In genomic region chr2:30408961-30409387, GRCh38 we compare ENCODE assay signal across 17 cellular contexts. TPM values are rescaled to one million over a fixed set of nuclear protein-coding genes. Genes with fewer than 3 reads are reported as not detected.
DNase-seq lines count a peak whose midpoint lies in the region; ATAC-seq, FAIRE-seq and TF ChIP-seq lines count a peak whose summit lies in the region.
"Had no signal": no experiment of that assay in that cellular context is flagged by ENCODE, and none has a peak within 500 bp of the region (broad histone marks: within the 10 kb centered on the region; RNA-seq: fewer than 3 reads in every experiment).

No MANE protein-coding gene starts in this region.

- DNase-seq in activated CD4-positive, alpha-beta T cell treated with anti-CD3 and anti-CD28 coated beads for 36 hours: no peak
- DNase-seq in activated CD4-positive, alpha-beta T cell treated with anti-CD3 and anti-CD28 coated beads, Interleukin-2, amount 50 U/mL, for 48 hours: no peak
- DNase-seq in astrocyte (ENCODE audit: low read depth): peak; percentile 84
- no peak for DNase-seq in right lobe of liver
- DNase-seq in transverse colon: no peak
- DNase-seq in endothelial cell (ENCODE audit: low spot score): no peak
- DNase-seq in GM19238 (ENCODE audit: insufficient read length, low spot score): no peak
- DNase-seq: 8988T; dermis blood vessel endothelial cell; NCI-H2171; stimulated activated CD4-positive, alpha-beta T cell treated with anti-CD3 and anti-CD28 coated beads, Interleukin-4, amount 100 ng/mL, for 4 hours; testis had no signal

- H3K4me2 ChIP-seq in astrocyte (ENCODE audit: low read length): peak overlapping the region; percentile 4
- H3K4me2 ChIP-seq: KMS-11 had no signal

- H3K4me3 ChIP-seq in astrocyte (ENCODE audit: insufficient read depth, low read depth, low read length): no peak overlapping the region
- H3K4me3 ChIP-seq in right lobe of liver: no peak overlapping the region
- H3K4me3 ChIP-seq in transverse colon: no peak overlapping the region
- H3K4me3 ChIP-seq: testis had no signal

- intact Hi-C loops in activated CD4-positive, alpha-beta T cell treated with anti-CD3 and anti-CD28 coated beads for 36 hours (cut with DNase I, micrococcal nuclease): no loop called here
- intact Hi-C loops in right lobe of liver (cut with DNase I) (no loop called here), transverse colon (cut with DNase I; ENCODE audit: low total_unique reads) (no loop called here)

- ATAC-seq in activated CD4-positive, alpha-beta T cell treated with anti-CD3 and anti-CD28 coated beads for 36 hours: no peak
- peak in 3 of 4 donors; percentile 9 to 47 (median 25) for ATAC-seq in right lobe of liver
- ATAC-seq in GM18909 (IDR thresholded peaks at IDR 0.05; ENCODE audit: poor library complexity, unreplicated experiment): no peak

- H3K27ac Mint-ChIP-seq in activated CD4-positive, alpha-beta T cell treated with anti-CD3 and anti-CD28 coated beads for 36 hours: peak overlapping the region; percentile 23
- peak overlapping the region; percentile 22 for H3K27ac Mint-ChIP-seq in astrocyte (ENCODE audit: unreplicated experiment)
- H3K27ac Mint-ChIP-seq in endothelial cell (ENCODE audit: unreplicated experiment): no peak overlapping the region

- TF ChIP-seq CTCF in astrocyte (IDR thresholded peaks at IDR 0.05; ENCODE audit: insufficient read depth, low read depth, low read length): no peak
- TF ChIP-seq CTCF in right lobe of liver (IDR thresholded peaks at IDR 0.05): no peak
- TF ChIP-seq CTCF in transverse colon (IDR thresholded peaks at IDR 0.05): no peak
- TF ChIP-seq CTCF in endothelial cell (IDR thresholded peaks at IDR 0.05; ENCODE audit: unreplicated experiment): no peak

- CTCF ChIA-PET in activated CD4-positive, alpha-beta T cell treated with anti-CD3 and anti-CD28 coated beads for 36 hours (lab: Charles Lee): interaction anchor here (0.7 to 2.2 kb wide), 5 partner anchors 13 to 244 kb away, joined by 3 to 8 read pairs (median 3); no protein-coding TSS in a partner anchor

- no peaks in the 10 kb centered on the region for H3K36me3 Mint-ChIP-seq in activated CD4-positive, alpha-beta T cell treated with anti-CD3 and anti-CD28 coated beads for 36 hours (ENCODE audit: low read depth)
- no peaks in the 10 kb centered on the region for H3K36me3 Mint-ChIP-seq in astrocyte (ENCODE audit: low read depth, unreplicated experiment)
- H3K36me3 Mint-ChIP-seq in endothelial cell (ENCODE audit: low read depth, unreplicated experiment): no peaks in the 10 kb centered on the region

- TF ChIP-seq POLR2A in right lobe of liver (IDR thresholded peaks at IDR 0.05) (no peak), transverse colon (IDR thresholded peaks at IDR 0.05) (no peak)

- H3K4me1 Mint-ChIP-seq in activated CD4-positive, alpha-beta T cell treated with anti-CD3 and anti-CD28 coated beads for 36 hours: peaks cover 50% of the 10 kb centered on the region
- H3K4me1 Mint-ChIP-seq in astrocyte (ENCODE audit: low read depth, unreplicated experiment) (peaks cover 54% of the 10 kb centered on the region), endothelial cell (ENCODE audit: unreplicated experiment) (peaks cover 27% of the 10 kb centered on the region)

- POLR2A ChIA-PET in activated CD4-positive, alpha-beta T cell treated with anti-CD3 and anti-CD28 coated beads for 36 hours (lab: Charles Lee): no interaction called here

- FAIRE-seq in astrocyte (lab: Jason Lieb, UNC): peak; percentile 76
- FAIRE-seq: G401.6, TTC549 had no signal

- no peak overlapping the region for H3K9ac ChIP-seq in astrocyte (ENCODE audit: low read length)
- H3K9ac ChIP-seq: KMS-11 had no signal

- no peaks in the 10 kb centered on the region for H3K79me2 ChIP-seq in astrocyte (ENCODE audit: insufficient read depth, low read length)

- in situ Hi-C loops in transverse colon (cut with MboI; ENCODE audit: low pct_ligation_motif_present in 1 of 4, low pct_unique_long_range_greater_than_20kb in 1 of 4, low sequenced_read_pairs in 3 of 4): loop anchor here in 1 of 4 donors (25.0 kb wide), 1 partner anchor 172 kb away; the partner anchor contains the start of gene LBH

- no peak overlapping the region for H3K4me3 Mint-ChIP-seq in activated CD4-positive, alpha-beta T cell treated with anti-CD3 and anti-CD28 coated beads for 36 hours
- H3K4me3 Mint-ChIP-seq in astrocyte (ENCODE audit: unreplicated experiment) (no peak overlapping the region), endothelial cell (ENCODE audit: unreplicated experiment) (no peak overlapping the region)

- H3K4me1 ChIP-seq in astrocyte (ENCODE audit: insufficient read depth, low read length): peaks cover 43% of the 10 kb centered on the region
- no peaks in the 10 kb centered on the region for H3K4me1 ChIP-seq in right lobe of liver
- peaks cover 21 to 71% (median 27%) of the 10 kb centered on the region in 4 donors for H3K4me1 ChIP-seq in transverse colon

- no peaks in the 10 kb centered on the region for H3K9me3 Mint-ChIP-seq in activated CD4-positive, alpha-beta T cell treated with anti-CD3 and anti-CD28 coated beads for 36 hours (ENCODE audit: low read depth)
- H3K9me3 Mint-ChIP-seq in astrocyte (ENCODE audit: unreplicated experiment): no peaks in the 10 kb centered on the region
- no peaks in the 10 kb centered on the region for H3K9me3 Mint-ChIP-seq in endothelial cell (ENCODE audit: unreplicated experiment)
- H3K9me3 Mint-ChIP-seq: activated T-helper 2 cell treated with anti-CD3 and anti-CD28 coated beads, Interferon-gamma antibody, Interleukin-2, Interleukin-4, amounts not matched to agents 10 μg/mL and 5 μg/mL and 100 μg/mL, durations not matched to agents 14 hours and 24 hours and 36 hours had no signal

- no peaks in the 10 kb centered on the region for H3K27me3 ChIP-seq in astrocyte (ENCODE audit: insufficient read depth, low read length)
- H3K27me3 ChIP-seq in right lobe of liver: no peaks in the 10 kb centered on the region
- no peaks in the 10 kb centered on the region for H3K27me3 ChIP-seq in transverse colon
- H3K27me3 ChIP-seq: testis had no signal

- H3K9me3 ChIP-seq in astrocyte (ENCODE audit: insufficient read depth, low read depth, low read length): no peaks in the 10 kb centered on the region
- no peaks in the 10 kb centered on the region for H3K9me3 ChIP-seq in right lobe of liver
- no peaks in the 10 kb centered on the region for H3K9me3 ChIP-seq in transverse colon
- H3K9me3 ChIP-seq: testis had no signal

- H3K36me3 ChIP-seq in astrocyte (ENCODE audit: insufficient read depth, low read length): no peaks in the 10 kb centered on the region
- H3K36me3 ChIP-seq in right lobe of liver: no peaks in the 10 kb centered on the region
- H3K36me3 ChIP-seq in transverse colon: no peaks in the 10 kb centered on the region

- H3K27ac ChIP-seq in astrocyte (ENCODE audit: low read depth, low read length) (no peak overlapping the region), right lobe of liver (peak overlapping the region in 1 of 3 donors; percentile 54), transverse colon (peak overlapping the region; percentile 46 to 81 (median 74))
- H3K27ac ChIP-seq: KMS-11, testis had no signal

- no peaks in the 10 kb centered on the region for H3K27me3 Mint-ChIP-seq in activated CD4-positive, alpha-beta T cell treated with anti-CD3 and anti-CD28 coated beads for 36 hours
- H3K27me3 Mint-ChIP-seq in astrocyte (ENCODE audit: low read depth, unreplicated experiment): peaks cover 9% of the 10 kb centered on the region
- no peaks in the 10 kb centered on the region for H3K27me3 Mint-ChIP-seq in endothelial cell (ENCODE audit: unreplicated experiment)

- no peak overlapping the region for H2AFZ ChIP-seq in astrocyte (ENCODE audit: low read depth, low read length)

- TF ChIP-seq EP300 in transverse colon (IDR thresholded peaks at IDR 0.05; ENCODE audit: low read depth): no peak

- no peaks in the 10 kb centered on the region for H4K20me1 ChIP-seq in astrocyte (ENCODE audit: insufficient read depth, low read length)

RNA-seq across cellular contexts. Expression of gene LCLAT1, which starts 38.1 kb away (rescaled TPM):
- total RNA-seq in activated CD4-positive, alpha-beta T cell treated with anti-CD3 and anti-CD28 coated beads for 36 hours: 10 to 100 TPM; 18.5 to 21.7 TPM
- 16.8 and 17.5 TPM in 2 replicates for total RNA-seq in astrocyte
- 10 to 100 TPM; 11.1 to 14.0 (median 12.0) TPM for total RNA-seq in right lobe of liver
- 10 to 100 TPM; 10.9 to 26.5 (median 16.6) TPM for total RNA-seq in transverse colon
- total RNA-seq in endothelial cell (ENCODE audit: unreplicated experiment): 20.9 TPM

Comparison
In these comparisons a context has a peak if more than half of its experiments do, and no peak if none do; other contexts are left out.
1. ATAC-seq: peak in right lobe of liver (3 of 4); none in activated CD4-positive, alpha-beta T cell treated with anti-CD3 and anti-CD28 coated beads for 36 hours (single experiment) and GM18909 (single experiment).